18 cellular contexts compared by ENCODE assay signal in the genomic region with DNA sequence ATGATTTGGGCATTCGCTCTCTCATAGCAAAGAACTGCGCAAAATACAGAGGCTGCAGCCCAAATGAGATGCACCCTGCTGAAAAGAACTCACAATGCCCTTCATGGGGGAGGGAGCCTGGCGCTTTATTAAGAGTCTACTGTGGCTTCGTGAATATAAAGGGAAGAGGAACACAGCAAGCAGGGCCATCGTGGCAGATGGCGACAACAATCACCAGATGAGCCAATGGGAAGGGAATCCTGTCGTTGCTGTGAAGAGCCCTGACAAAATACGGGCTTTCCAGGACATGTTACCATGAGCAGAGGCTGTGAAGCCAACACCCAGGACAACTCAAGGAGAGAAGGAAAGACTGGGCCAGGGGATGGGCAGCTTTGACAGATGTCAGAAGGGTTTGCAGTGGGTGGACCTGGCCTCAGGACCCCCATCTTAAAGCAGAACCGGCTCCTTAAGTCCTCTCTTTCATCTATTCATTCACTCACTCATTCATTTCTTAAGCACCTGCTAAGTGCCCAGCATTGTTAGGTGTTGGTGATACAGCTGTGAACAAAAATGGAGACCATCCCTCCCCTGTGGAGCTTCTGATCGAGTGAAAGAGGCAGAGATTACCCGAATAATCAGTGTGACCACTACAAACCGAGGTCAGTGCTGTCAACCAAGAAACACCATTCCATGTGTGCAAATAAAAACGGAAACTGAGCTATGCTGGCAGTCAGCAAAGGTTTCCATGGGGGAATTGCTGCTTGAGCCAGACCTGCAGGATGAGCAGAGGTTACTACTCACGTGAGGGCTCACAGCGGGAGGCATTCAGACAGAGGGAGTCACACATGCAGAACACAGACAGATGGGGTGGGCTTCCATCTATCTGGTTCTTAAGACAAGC.
"Had no signal": no experiment of that assay in that cellular context is flagged by ENCODE, and none has a peak within 500 bp of the region (broad histone marks: within the 10 kb centered on the region; RNA-seq: fewer than 3 reads in every experiment).

No MANE protein-coding gene starts in this region.

- H3K36me3 ChIP-seq: heart left ventricle, sigmoid colon, spleen, tibial artery had no signal

- H3K27ac Mint-ChIP-seq: activated naive CD8-positive, alpha-beta T cell; memory B cell; naive B cell; stimulated activated naive B cell treated with anti-CD40 and anti-IgM and Interleukin-4, amounts not matched to agents 10 μg/mL and 1 μg/mL and 100 μg/mL, for 72 hours had no signal

- H3K4me1 ChIP-seq: parathyroid adenoma, sigmoid colon, tibial artery had no signal

- H3K36me3 Mint-ChIP-seq: naive B cell had no signal

- ATAC-seq: heart left ventricle; mucosa of descending colon; stimulated activated naive B cell treated with anti-CD40 and anti-IgM and Interleukin-4, amounts not matched to agents 10 μg/mL and 1 μg/mL and 100 μg/mL, for 72 hours had no signal

- H3K27me3 ChIP-seq: dorsolateral prefrontal cortex, heart left ventricle, sigmoid colon, spleen, tibial artery had no signal

- H3K27ac ChIP-seq: heart left ventricle, parathyroid adenoma, sigmoid colon, spleen, tibial artery had no signal

- H3K4me3 ChIP-seq: dorsolateral prefrontal cortex, heart left ventricle, mucosa of descending colon, sigmoid colon, spleen, tibial artery had no signal

- DNase-seq: activated CD4-positive, alpha-beta T cell treated with anti-CD3 and anti-CD28 coated beads, Interleukin-2, amount 50 U/mL, for 4 hours; activated CD4-positive, CD25-positive, alpha-beta regulatory T cell treated with anti-CD3 and anti-CD28 coated beads, Interleukin-2, amount 50 U/mL, for 72 hours; foreskin melanocyte; heart left ventricle; kidney glomerular epithelial cell; mucosa of descending colon; naive B cell; sigmoid colon; SK-N-SH; spleen; stimulated activated naive B cell treated with anti-CD40 and anti-IgM and Interleukin-4, amounts not matched to agents 10 μg/mL and 1 μg/mL and 100 μg/mL, for 72 hours; T-helper 1 cell; tibial artery had no signal

- H3K4me3 Mint-ChIP-seq: activated naive CD8-positive, alpha-beta T cell; memory B cell; naive B cell; stimulated activated naive B cell treated with anti-CD40 and anti-IgM and Interleukin-4, amounts not matched to agents 10 μg/mL and 1 μg/mL and 100 μg/mL, for 72 hours had no signal

- H3K27me3 Mint-ChIP-seq: activated naive CD8-positive, alpha-beta T cell; memory B cell had no signal

- FAIRE-seq: urothelium cell line had no signal

- H3K9me3 ChIP-seq: heart left ventricle, mucosa of descending colon, sigmoid colon, SK-N-SH, tibial artery had no signal
